Comparison of ENCODE assay signal across 1 cellular context in genomic region chr1:35717911-35718476, GRCh38.
A peak's percentile ranks its signal among the peaks of the same experiment; 100 is the strongest.
TF ChIP-seq lines count a peak whose summit lies in the region.

No MANE protein-coding gene starts in this region.

TF ChIP-seq in K562, 482 proteins besides CTCF, POLR2A, EP300 and RAD21 (continues in another document):
- TF ChIP-seq MTA1 (IDR thresholded peaks at IDR 0.05; ENCODE audit: borderline replicate concordance) (no peak), TCF7 (IDR thresholded peaks at IDR 0.05; ENCODE audit: borderline replicate concordance) (no peak), KHSRP (IDR thresholded peaks at IDR 0.05) (no peak), MCM2 (IDR thresholded peaks at IDR 0.05; ENCODE audit: low read depth) (no peak), MEF2A (IDR thresholded peaks at IDR 0.05; ENCODE audit: control insufficient read depth, low read depth, low read length) (no peak), ZKSCAN3 (CRISPR knock-in tag; IDR thresholded peaks at IDR 0.05) (no peak), MIER1 (IDR thresholded peaks at IDR 0.05; ENCODE audit: low read depth) (peak; percentile 57), SMARCB1 (IDR thresholded peaks at IDR 0.05; ENCODE audit: insufficient read length, low read depth) (no peak), GATA2 (CRISPR knock-in tag; IDR thresholded peaks at IDR 0.05) (0 out of 2 replicates have a peak, but pooled peaks have one; percentile 6), BRD4 (IDR thresholded peaks at IDR 0.05) (no peak), JUND (IDR thresholded peaks at IDR 0.05; ENCODE audit: borderline replicate concordance, low read depth, low read length) (peak; percentile 21; the same call in 1 of the 2 replicates), JUND (tag; IDR thresholded peaks at IDR 0.05; ENCODE audit: borderline replicate concordance, low read depth, low read length) (no peak; the same call in 2 of the 3 replicates), HNRNPL (IDR thresholded peaks at IDR 0.05; ENCODE audit: low read depth, low read length) (0 out of 2 replicates have a peak, but pooled peaks have one; percentile 8), SMARCA4 (IDR thresholded peaks at IDR 0.05) (peak; percentile 28; the same call in 1 of the 2 replicates), SUPT5H (IDR thresholded peaks at IDR 0.05) (peak; percentile 57), ZNF184 (CRISPR knock-in tag; IDR thresholded peaks at IDR 0.05) (no peak), ILF3 (IDR thresholded peaks at IDR 0.05; ENCODE audit: borderline replicate concordance) (no peak), POLR2B (IDR thresholded peaks at IDR 0.05; ENCODE audit: low read depth, partially characterized antibody) (peak; percentile 38), TEAD1 (CRISPR knock-in tag; IDR thresholded peaks at IDR 0.05) (no peak), FOXK2 (conservative IDR thresholded peaks at IDR 0.05 in 1 of 2, IDR thresholded peaks at IDR 0.05 in 1 of 2; ENCODE audit: low read depth in 2 of 2) (peak in 1 of 2 experiments; percentile 35; a peak in 2 of 4 replicates), HCFC1 (IDR thresholded peaks at IDR 0.05; ENCODE audit: low read depth, low read length) (no peak), NFIC (IDR thresholded peaks at IDR 0.05) (peak; percentile 78), MED1 (CRISPR knock-in tag; IDR thresholded peaks at IDR 0.05; ENCODE audit: borderline replicate concordance) (no peak), ZNF583 (CRISPR knock-in tag; IDR thresholded peaks at IDR 0.05) (no peak), NR3C1 (CRISPR knock-in tag; IDR thresholded peaks at IDR 0.05) (no peak), TCFL5 (CRISPR knock-in tag; conservative IDR thresholded peaks at IDR 0.05) (no peak), TRIM24 (IDR thresholded peaks at IDR 0.05) (0 out of 4 replicates have a peak, but pooled peaks of 1 of the 2 experiments have one; percentile 9), GTF2E2 (tag; IDR thresholded peaks at IDR 0.05) (no peak), ZFP1 (CRISPR knock-in tag; IDR thresholded peaks at IDR 0.05) (no peak), ZKSCAN8 (CRISPR knock-in tag; IDR thresholded peaks at IDR 0.05) (no peak), NFATC3 (IDR thresholded peaks at IDR 0.05) (0 out of 2 replicates have a peak, but pooled peaks have one; percentile 34), MTA3 (IDR thresholded peaks at IDR 0.05; ENCODE audit: borderline replicate concordance) (0 out of 2 replicates have a peak, but pooled peaks have one; percentile 21), NFYB (IDR thresholded peaks at IDR 0.05; ENCODE audit: extremely low read depth, insufficient read length) (no peak), CHCHD3 (CRISPR knock-in tag; IDR thresholded peaks at IDR 0.05) (peak; percentile 10; the same call in 1 of the 2 replicates), TARDBP (IDR thresholded peaks at IDR 0.05) (no peak), NCOR1 (IDR thresholded peaks at IDR 0.05) (no peak), MYC (IDR thresholded peaks at IDR 0.05; ENCODE audit: low read depth, low read length) (no peak; the same call in 1 of the 2 replicates), MYC (CRISPR knock-in tag; IDR thresholded peaks at IDR 0.05; ENCODE audit: borderline replicate concordance, low read depth) (0 out of 2 replicates have a peak, but pooled peaks have one; percentile 36), HNRNPUL1 (IDR thresholded peaks at IDR 0.05; ENCODE audit: low read length) (no peak), BRF1 (IDR thresholded peaks at IDR 0.05; ENCODE audit: borderline replicate concordance, extremely low read depth, insufficient read length) (no peak), LEF1 (IDR thresholded peaks at IDR 0.05) (peak; percentile 64; the same call in 1 of the 2 replicates), EHMT2 (IDR thresholded peaks at IDR 0.05) (0 out of 2 replicates have a peak, but pooled peaks have one; percentile 18), TAF1 (IDR thresholded peaks at IDR 0.05; ENCODE audit: control insufficient read depth, extremely low read depth, insufficient read depth, low read length, severe bottlenecking) (peak; percentile 74), PHF21A (IDR thresholded peaks at IDR 0.05; ENCODE audit: borderline replicate concordance, low read depth) (no peak), CHD2 (IDR thresholded peaks at IDR 0.05; ENCODE audit: low read depth, low read length) (no peak), MAZ (CRISPR knock-in tag; conservative IDR thresholded peaks at IDR 0.05 in 1 of 2, IDR thresholded peaks at IDR 0.05 in 1 of 2) (peak in 1 of 2 experiments; percentile 33; a peak in 1 of 4 replicates), NFE2L1 (tag; IDR thresholded peaks at IDR 0.05; ENCODE audit: borderline replicate concordance, low read depth) (no peak), SRF (CRISPR knock-in tag; IDR thresholded peaks at IDR 0.05) (no peak)
- TF ChIP-seq, protein P1, sequence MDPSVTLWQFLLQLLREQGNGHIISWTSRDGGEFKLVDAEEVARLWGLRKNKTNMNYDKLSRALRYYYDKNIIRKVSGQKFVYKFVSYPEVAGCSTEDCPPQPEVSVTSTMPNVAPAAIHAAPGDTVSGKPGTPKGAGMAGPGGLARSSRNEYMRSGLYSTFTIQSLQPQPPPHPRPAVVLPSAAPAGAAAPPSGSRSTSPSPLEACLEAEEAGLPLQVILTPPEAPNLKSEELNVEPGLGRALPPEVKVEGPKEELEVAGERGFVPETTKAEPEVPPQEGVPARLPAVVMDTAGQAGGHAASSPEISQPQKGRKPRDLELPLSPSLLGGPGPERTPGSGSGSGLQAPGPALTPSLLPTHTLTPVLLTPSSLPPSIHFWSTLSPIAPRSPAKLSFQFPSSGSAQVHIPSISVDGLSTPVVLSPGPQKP (CRISPR knock-in tag; IDR thresholded peaks at IDR 0.05) = no peak
- TF ChIP-seq, protein P2, sequence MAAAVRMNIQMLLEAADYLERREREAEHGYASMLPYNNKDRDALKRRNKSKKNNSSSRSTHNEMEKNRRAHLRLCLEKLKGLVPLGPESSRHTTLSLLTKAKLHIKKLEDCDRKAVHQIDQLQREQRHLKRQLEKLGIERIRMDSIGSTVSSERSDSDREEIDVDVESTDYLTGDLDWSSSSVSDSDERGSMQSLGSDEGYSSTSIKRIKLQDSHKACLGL (CRISPR knock-in tag; IDR thresholded peaks at IDR 0.05; ENCODE audit: borderline replicate concordance, poor library complexity, severe bottlenecking) = no peak
- TF ChIP-seq, protein P3, sequence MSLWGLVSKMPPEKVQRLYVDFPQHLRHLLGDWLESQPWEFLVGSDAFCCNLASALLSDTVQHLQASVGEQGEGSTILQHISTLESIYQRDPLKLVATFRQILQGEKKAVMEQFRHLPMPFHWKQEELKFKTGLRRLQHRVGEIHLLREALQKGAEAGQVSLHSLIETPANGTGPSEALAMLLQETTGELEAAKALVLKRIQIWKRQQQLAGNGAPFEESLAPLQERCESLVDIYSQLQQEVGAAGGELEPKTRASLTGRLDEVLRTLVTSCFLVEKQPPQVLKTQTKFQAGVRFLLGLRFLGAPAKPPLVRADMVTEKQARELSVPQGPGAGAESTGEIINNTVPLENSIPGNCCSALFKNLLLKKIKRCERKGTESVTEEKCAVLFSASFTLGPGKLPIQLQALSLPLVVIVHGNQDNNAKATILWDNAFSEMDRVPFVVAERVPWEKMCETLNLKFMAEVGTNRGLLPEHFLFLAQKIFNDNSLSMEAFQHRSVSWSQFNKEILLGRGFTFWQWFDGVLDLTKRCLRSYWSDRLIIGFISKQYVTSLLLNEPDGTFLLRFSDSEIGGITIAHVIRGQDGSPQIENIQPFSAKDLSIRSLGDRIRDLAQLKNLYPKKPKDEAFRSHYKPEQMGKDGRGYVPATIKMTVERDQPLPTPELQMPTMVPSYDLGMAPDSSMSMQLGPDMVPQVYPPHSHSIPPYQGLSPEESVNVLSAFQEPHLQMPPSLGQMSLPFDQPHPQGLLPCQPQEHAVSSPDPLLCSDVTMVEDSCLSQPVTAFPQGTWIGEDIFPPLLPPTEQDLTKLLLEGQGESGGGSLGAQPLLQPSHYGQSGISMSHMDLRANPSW (CRISPR knock-in tag; IDR thresholded peaks at IDR 0.05) = no peak
- TF ChIP-seq, protein P4, sequence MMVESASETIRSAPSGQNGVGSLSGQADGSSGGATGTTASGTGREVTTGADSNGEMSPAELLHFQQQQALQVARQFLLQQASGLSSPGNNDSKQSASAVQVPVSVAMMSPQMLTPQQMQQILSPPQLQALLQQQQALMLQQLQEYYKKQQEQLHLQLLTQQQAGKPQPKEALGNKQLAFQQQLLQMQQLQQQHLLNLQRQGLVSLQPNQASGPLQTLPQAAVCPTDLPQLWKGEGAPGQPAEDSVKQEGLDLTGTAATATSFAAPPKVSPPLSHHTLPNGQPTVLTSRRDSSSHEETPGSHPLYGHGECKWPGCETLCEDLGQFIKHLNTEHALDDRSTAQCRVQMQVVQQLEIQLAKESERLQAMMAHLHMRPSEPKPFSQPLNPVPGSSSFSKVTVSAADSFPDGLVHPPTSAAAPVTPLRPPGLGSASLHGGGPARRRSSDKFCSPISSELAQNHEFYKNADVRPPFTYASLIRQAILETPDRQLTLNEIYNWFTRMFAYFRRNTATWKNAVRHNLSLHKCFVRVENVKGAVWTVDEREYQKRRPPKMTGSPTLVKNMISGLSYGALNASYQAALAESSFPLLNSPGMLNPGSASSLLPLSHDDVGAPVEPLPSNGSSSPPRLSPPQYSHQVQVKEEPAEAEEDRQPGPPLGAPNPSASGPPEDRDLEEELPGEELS (CRISPR knock-in tag; IDR thresholded peaks at IDR 0.05; ENCODE audit: borderline replicate concordance) = 0 out of 2 replicates have a peak, but pooled peaks have one; percentile 40
- TF ChIP-seq, protein P5, sequence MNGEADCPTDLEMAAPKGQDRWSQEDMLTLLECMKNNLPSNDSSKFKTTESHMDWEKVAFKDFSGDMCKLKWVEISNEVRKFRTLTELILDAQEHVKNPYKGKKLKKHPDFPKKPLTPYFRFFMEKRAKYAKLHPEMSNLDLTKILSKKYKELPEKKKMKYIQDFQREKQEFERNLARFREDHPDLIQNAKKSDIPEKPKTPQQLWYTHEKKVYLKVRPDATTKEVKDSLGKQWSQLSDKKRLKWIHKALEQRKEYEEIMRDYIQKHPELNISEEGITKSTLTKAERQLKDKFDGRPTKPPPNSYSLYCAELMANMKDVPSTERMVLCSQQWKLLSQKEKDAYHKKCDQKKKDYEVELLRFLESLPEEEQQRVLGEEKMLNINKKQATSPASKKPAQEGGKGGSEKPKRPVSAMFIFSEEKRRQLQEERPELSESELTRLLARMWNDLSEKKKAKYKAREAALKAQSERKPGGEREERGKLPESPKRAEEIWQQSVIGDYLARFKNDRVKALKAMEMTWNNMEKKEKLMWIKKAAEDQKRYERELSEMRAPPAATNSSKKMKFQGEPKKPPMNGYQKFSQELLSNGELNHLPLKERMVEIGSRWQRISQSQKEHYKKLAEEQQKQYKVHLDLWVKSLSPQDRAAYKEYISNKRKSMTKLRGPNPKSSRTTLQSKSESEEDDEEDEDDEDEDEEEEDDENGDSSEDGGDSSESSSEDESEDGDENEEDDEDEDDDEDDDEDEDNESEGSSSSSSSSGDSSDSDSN (IDR thresholded peaks at IDR 0.05; ENCODE audit: borderline replicate concordance in 1 of 2, low read depth in 2 of 2, low read length in 2 of 2) = peak; percentile 73 to 81; a peak in 1 of 4 replicates
- TF ChIP-seq, protein P6, sequence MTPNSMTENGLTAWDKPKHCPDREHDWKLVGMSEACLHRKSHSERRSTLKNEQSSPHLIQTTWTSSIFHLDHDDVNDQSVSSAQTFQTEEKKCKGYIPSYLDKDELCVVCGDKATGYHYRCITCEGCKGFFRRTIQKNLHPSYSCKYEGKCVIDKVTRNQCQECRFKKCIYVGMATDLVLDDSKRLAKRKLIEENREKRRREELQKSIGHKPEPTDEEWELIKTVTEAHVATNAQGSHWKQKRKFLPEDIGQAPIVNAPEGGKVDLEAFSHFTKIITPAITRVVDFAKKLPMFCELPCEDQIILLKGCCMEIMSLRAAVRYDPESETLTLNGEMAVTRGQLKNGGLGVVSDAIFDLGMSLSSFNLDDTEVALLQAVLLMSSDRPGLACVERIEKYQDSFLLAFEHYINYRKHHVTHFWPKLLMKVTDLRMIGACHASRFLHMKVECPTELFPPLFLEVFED (CRISPR knock-in tag; conservative IDR thresholded peaks at IDR 0.05) = no peak
